Comparison of ENCODE assay signal across 1 cellular context in the genomic region with DNA sequence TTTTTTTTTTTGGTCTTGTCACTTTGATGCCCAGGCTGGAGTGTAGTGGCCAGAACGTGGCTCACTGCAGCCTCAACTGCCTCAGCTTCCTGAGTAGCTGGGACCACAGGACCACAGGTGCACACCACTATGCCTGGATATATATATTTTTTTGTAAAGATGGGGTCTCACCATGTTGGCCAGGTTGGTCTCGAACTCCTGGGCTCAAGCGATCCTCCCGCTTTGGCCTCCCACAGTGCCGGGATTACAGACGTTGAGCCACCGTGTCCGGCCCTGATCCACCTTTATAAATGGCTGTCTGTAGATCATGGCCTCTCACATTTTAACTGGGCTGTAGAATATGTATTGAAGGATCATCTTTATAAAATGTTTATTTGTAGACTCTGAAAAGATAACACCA.
TF ChIP-seq lines count a peak whose summit lies in the region.

No MANE protein-coding gene starts in this region.

TF ChIP-seq in WTC11, 78 proteins besides CTCF, POLR2A, EP300 and RAD21 (continued from another document):
- TF ChIP-seq RORB (CRISPR knock-in tag; IDR thresholded peaks at IDR 0.05): no peak
- TF ChIP-seq, protein P1, sequence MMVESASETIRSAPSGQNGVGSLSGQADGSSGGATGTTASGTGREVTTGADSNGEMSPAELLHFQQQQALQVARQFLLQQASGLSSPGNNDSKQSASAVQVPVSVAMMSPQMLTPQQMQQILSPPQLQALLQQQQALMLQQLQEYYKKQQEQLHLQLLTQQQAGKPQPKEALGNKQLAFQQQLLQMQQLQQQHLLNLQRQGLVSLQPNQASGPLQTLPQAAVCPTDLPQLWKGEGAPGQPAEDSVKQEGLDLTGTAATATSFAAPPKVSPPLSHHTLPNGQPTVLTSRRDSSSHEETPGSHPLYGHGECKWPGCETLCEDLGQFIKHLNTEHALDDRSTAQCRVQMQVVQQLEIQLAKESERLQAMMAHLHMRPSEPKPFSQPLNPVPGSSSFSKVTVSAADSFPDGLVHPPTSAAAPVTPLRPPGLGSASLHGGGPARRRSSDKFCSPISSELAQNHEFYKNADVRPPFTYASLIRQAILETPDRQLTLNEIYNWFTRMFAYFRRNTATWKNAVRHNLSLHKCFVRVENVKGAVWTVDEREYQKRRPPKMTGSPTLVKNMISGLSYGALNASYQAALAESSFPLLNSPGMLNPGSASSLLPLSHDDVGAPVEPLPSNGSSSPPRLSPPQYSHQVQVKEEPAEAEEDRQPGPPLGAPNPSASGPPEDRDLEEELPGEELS (CRISPR knock-in tag; IDR thresholded peaks at IDR 0.05): no peak
- TF ChIP-seq CBFB (CRISPR knock-in tag; IDR thresholded peaks at IDR 0.05; ENCODE audit: low read depth): no peak
- TF ChIP-seq, protein P2, sequence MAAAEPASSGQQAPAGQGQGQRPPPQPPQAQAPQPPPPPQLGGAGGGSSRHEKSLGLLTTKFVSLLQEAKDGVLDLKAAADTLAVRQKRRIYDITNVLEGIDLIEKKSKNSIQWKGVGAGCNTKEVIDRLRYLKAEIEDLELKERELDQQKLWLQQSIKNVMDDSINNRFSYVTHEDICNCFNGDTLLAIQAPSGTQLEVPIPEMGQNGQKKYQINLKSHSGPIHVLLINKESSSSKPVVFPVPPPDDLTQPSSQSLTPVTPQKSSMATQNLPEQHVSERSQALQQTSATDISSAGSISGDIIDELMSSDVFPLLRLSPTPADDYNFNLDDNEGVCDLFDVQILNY (CRISPR knock-in tag; IDR thresholded peaks at IDR 0.05): no peak
- TF ChIP-seq ZNF138 (CRISPR knock-in tag; conservative IDR thresholded peaks at IDR 0.05): no peak
- no peak for TF ChIP-seq TEAD4 (CRISPR knock-in tag; IDR thresholded peaks at IDR 0.05)
- no peak for TF ChIP-seq GRHL2 (CRISPR knock-in tag; IDR thresholded peaks at IDR 0.05; ENCODE audit: insufficient replicate concordance, severe bottlenecking)
